8 cellular contexts compared by ENCODE assay signal in genomic region chr13:51803422-51804294, GRCh38. TPM values are rescaled to one million over a fixed set of nuclear protein-coding genes. Genes with fewer than 3 reads are reported as not detected.
DNase-seq lines count a peak whose midpoint lies in the region; ATAC-seq and TF ChIP-seq lines count a peak whose summit lies in the region.

TSS of gene DHRS12 (minus strand) at chr13:51804163. CDS start at chr13:51799659, 4,504 bp downstream.

- peak; percentile 90 for ATAC-seq in GM18907 (IDR thresholded peaks at IDR 0.05; ENCODE audit: unreplicated experiment)
- peak; percentile 92 for ATAC-seq in HG03135 (IDR thresholded peaks at IDR 0.05; ENCODE audit: unreplicated experiment)

- H3K9me3 ChIP-seq in colonic mucosa = no peaks in the 10 kb centered on the region

- peak within 1 kb of the TSS; percentile 67 for H3K4me3 ChIP-seq in colonic mucosa

- peak; percentile 91 for DNase-seq in Ammon's horn (ENCODE audit: low spot score)
- peak; percentile 49 for DNase-seq in NCI-H510A (lab: John Stamatoyannopoulos, UW)
- peak; percentile 85 for DNase-seq in activated CD4-positive, alpha-beta T cell treated with anti-CD3 and anti-CD28 coated beads for 48 hours
- peak; percentile 94 for DNase-seq in colonic mucosa
- DNase-seq in left kidney (ENCODE audit: low read depth, low spot score) = peak; percentile 95
- peak; percentile 83 to 86 for DNase-seq in stimulated activated CD4-positive, alpha-beta T cell treated with anti-CD3 and anti-CD28 coated beads, Interleukin-2, amount 100 ng/mL, for 24 hours

- TF ChIP-seq CTCF in colonic mucosa (IDR thresholded peaks at IDR 0.05) = no peak

- peaks cover 13% of the 10 kb centered on the region for H3K4me1 ChIP-seq in colonic mucosa

- no peaks in the 10 kb centered on the region for H3K27me3 ChIP-seq in colonic mucosa

- peak within 1 kb of the TSS; percentile 99 for H3K27ac ChIP-seq in colonic mucosa

- H3K9ac ChIP-seq in colonic mucosa (ENCODE audit: low read depth in 2 of 2, low read length in 2 of 2) = peak within 1 kb of the TSS; percentile 76 to 100

- intact Hi-C loops in colonic mucosa (cut with DNase I) = loop anchor here (5.0 kb wide), 1 partner anchor 221 kb away; the partner anchor contains the start of gene WDFY2

- H3K36me3 ChIP-seq in colonic mucosa = no peaks in the 10 kb centered on the region

RNA-seq across cellular contexts. Expression of gene DHRS12, which starts in this region (rescaled TPM):
- 10 to 100 TPM in 1 of 2 donors, 1 to 10 TPM in 1; 6.6 to 12.4 TPM for total RNA-seq in colonic mucosa

Comparison
In these comparisons a context has a peak if more than half of its experiments do, and no peak if none do; other contexts are left out.
1. Peak in every context shown above with its lines: DNase-seq, ATAC-seq, H3K4me3 ChIP-seq and H3K27ac ChIP-seq.